In genomic region chr17:64385187-64386083, GRCh38 we compare ENCODE assay signal across 8 cellular contexts. TPM values are rescaled to one million over a fixed set of nuclear protein-coding genes. Genes with fewer than 3 reads are reported as not detected.
DNase-seq lines count a peak whose midpoint lies in the region; ATAC-seq and TF ChIP-seq lines count a peak whose summit lies in the region.

No MANE protein-coding gene starts in this region.

- H3K9me3 ChIP-seq in upper lobe of left lung, result no peaks in the 10 kb centered on the region
- no peaks in the 10 kb centered on the region for H3K9me3 ChIP-seq in WERI-Rb-1 (ENCODE audit: severe bottlenecking)

- H3K4me3 Mint-ChIP-seq in naive thymus-derived CD8-positive, alpha-beta T cell, result peak overlapping the region in 9 of 10 donors; percentile 13 to 81 (median 72)

- DNase-seq in SHP77 treated with DMSO at 0.1 percent for 48 hours (lab: John Stamatoyannopoulos, UW) (peak; percentile 22), upper lobe of left lung (peak in 1 of 2 donors; percentile 85), cerebellar nuclear complex (lab: John Stamatoyannopoulos, UW) (no peak), NCI-H1417 (lab: John Stamatoyannopoulos, UW) (no peak), WERI-Rb-1 (no peak)
- DNase-seq in naive thymus-derived CD8-positive, alpha-beta T cell, result peak in 1 of 10 donors; percentile 9

- H3K4me1 ChIP-seq in upper lobe of left lung, result peaks cover 15 to 55% (median 37%) of the 10 kb centered on the region in 4 donors

- peak in 1 of 4 donors; percentile 18 for TF ChIP-seq POLR2A in upper lobe of left lung (IDR thresholded peaks at IDR 0.05)

- peak in 3 of 4 donors; percentile 67 to 90 (median 87) for TF ChIP-seq EP300 in upper lobe of left lung (IDR thresholded peaks at IDR 0.05)

- H3K27ac ChIP-seq in cingulate gyrus (ENCODE audit: low read depth, low read length) (peak overlapping the region; percentile 29), upper lobe of left lung (peak overlapping the region; percentile 84 to 95 (median 91)), WERI-Rb-1 (no peak overlapping the region)

- no peaks in the 10 kb centered on the region for H3K27me3 Mint-ChIP-seq in naive thymus-derived CD8-positive, alpha-beta T cell

- H3K36me3 ChIP-seq in upper lobe of left lung, result peaks cover 0 to 28% (median 2%) of the 10 kb centered on the region in 4 donors
- H3K36me3 ChIP-seq in WERI-Rb-1, result no peaks in the 10 kb centered on the region

- ATAC-seq in GM19452 (IDR thresholded peaks at IDR 0.05; ENCODE audit: unreplicated experiment) (peak; percentile 55), upper lobe of left lung (ENCODE audit: low FRiP score in 2 of 2) (peak; percentile 57 to 59)
- ATAC-seq in naive thymus-derived CD8-positive, alpha-beta T cell, result peak in 1 of 2 donors; percentile 24

- H3K27me3 ChIP-seq in upper lobe of left lung (no peaks in the 10 kb centered on the region), WERI-Rb-1 (ENCODE audit: insufficient read depth, low read depth, severe bottlenecking) (no peaks in the 10 kb centered on the region)

- 47 to 48% methylated on average over 9 to 12 of the region's 13 CpGs for WGBS in upper lobe of left lung, 2 donors

- peaks cover 4 to 91% (median 29%) of the 10 kb centered on the region in 3 donors for H3K36me3 Mint-ChIP-seq in naive thymus-derived CD8-positive, alpha-beta T cell

- peaks cover 57 to 96% (median 91%) of the 10 kb centered on the region in 4 donors for H3K4me1 Mint-ChIP-seq in naive thymus-derived CD8-positive, alpha-beta T cell

- POLR2A ChIA-PET in naive thymus-derived CD8-positive, alpha-beta T cell (lab: Charles Lee), result interaction anchor here (1.2 kb wide), 2 partner anchors 120 to 121 kb away, joined by 3 to 4 read pairs; partner anchors contain the start of gene CEP95

- peak overlapping the region; percentile 68 to 99 (median 87) for H3K27ac Mint-ChIP-seq in naive thymus-derived CD8-positive, alpha-beta T cell

- TF ChIP-seq CTCF in upper lobe of left lung (IDR thresholded peaks at IDR 0.05) (no peak), WERI-Rb-1 (IDR thresholded peaks at IDR 0.05; ENCODE audit: low read depth, low read length) (no peak)

- H3K4me3 ChIP-seq in upper lobe of left lung (peak overlapping the region in 3 of 4 donors; percentile 7 to 60 (median 49)), WERI-Rb-1 (ENCODE audit: low read depth, low read length) (no peak overlapping the region)

- H3K9me3 Mint-ChIP-seq in naive thymus-derived CD8-positive, alpha-beta T cell, result no peaks in the 10 kb centered on the region

RNA-seq across cellular contexts. Expression of gene PECAM1, which starts 5.2 kb away (rescaled TPM):
- total RNA-seq in naive thymus-derived CD8-positive, alpha-beta T cell, result 100 to 1,000 TPM; 172 to 177 TPM
- 100 to 1,000 TPM; 168 to 264 (median 187) TPM for polyA plus RNA-seq in naive thymus-derived CD8-positive, alpha-beta T cell
- 100 to 1,000 TPM; 142 to 635 (median 351) TPM for total RNA-seq in upper lobe of left lung
